In genomic region chr19:14249012-14249754, GRCh38 we compare ENCODE assay signal across 1 cellular context.
A peak's percentile ranks its signal among the peaks of the same experiment; 100 is the strongest.
TF ChIP-seq lines count a peak whose summit lies in the region.

No MANE protein-coding gene starts in this region.

TF ChIP-seq in HEK293, 187 proteins besides CTCF, POLR2A, EP300 and RAD21 (continued from another document):
- peak; percentile 64 for TF ChIP-seq SP7 (tag by site-specific recombination; IDR thresholded peaks at IDR 0.05)
- peak; percentile 34; the same call in 1 of the 2 replicates for TF ChIP-seq ZNF366 (tag by site-specific recombination; conservative IDR thresholded peaks at IDR 0.05)
- TF ChIP-seq EGR2 (tag by site-specific recombination; IDR thresholded peaks at IDR 0.05; ENCODE audit: low read depth) = peak; percentile 34; the same call in 1 of the 2 replicates
